ENCODE assay signal across 25 cellular contexts in genomic region chr18:76369791-76370555, GRCh38.
DNase-seq lines count a peak whose midpoint lies in the region; ATAC-seq, FAIRE-seq and TF ChIP-seq lines count a peak whose summit lies in the region.
"Had no signal": no experiment of that assay in that cellular context is flagged by ENCODE, and none has a peak within 500 bp of the region (broad histone marks: within the 10 kb centered on the region; RNA-seq: fewer than 3 reads in every experiment).

No MANE protein-coding gene starts in this region.

- H3K27me3 ChIP-seq in bronchial epithelial cell (ENCODE audit: control insufficient read depth, insufficient read depth, low read length): no peaks in the 10 kb centered on the region
- H3K27me3 ChIP-seq: BLaER1, SJCRH30 had no signal

- intact Hi-C loops in sciatic nerve (cut with DNase I): no loop called here

- ATAC-seq in sciatic nerve: no peak
- ATAC-seq: GM12878, HCT116 had no signal

- TF ChIP-seq CTCF in bronchial epithelial cell (IDR thresholded peaks at IDR 0.05; ENCODE audit: insufficient read depth, low read length, severe bottlenecking): no peak

- FAIRE-seq in bronchial epithelial cell (lab: Jason Lieb, UNC): peak; percentile 72
- FAIRE-seq: GM12878, HTR-8/SVneo, RCC 7860 had no signal

- H3K4me3 ChIP-seq in bronchial epithelial cell (ENCODE audit: low read depth, low read length): no peak overlapping the region
- H3K4me3 ChIP-seq: BLaER1, GM12878, GM23248, SJCRH30 had no signal

- DNase-seq in NCI-H510A (lab: John Stamatoyannopoulos, UW) (peak; percentile 47), bronchial epithelial cell (ENCODE audit: low read depth) (no peak), mesenteric fat pad (ENCODE audit: low spot score) (peak; percentile 41), sciatic nerve (ENCODE audit: low spot score) (peak; percentile 30), ecto neural progenitor cell (ENCODE audit: low spot score) (no peak), NCI-H2171 treated with DMSO at 0.1 percent for 48 hours (lab: John Stamatoyannopoulos, UW) (no peak), superior temporal gyrus (ENCODE audit: extremely low spot score) (no peak)
- DNase-seq in activated effector memory CD4-positive, alpha-beta T cell treated with Interleukin-2 at 50 U/mL for 16 hours: no peak
- DNase-seq: Caco-2; CD4-positive, alpha-beta T cell; DMS 273 treated with DMSO at 0.1 percent for 48 hours; DMS79 treated with DMSO at 0.1 percent for 48 hours; GM23248; KG1; NCI-H1092; NCI-H1436 treated with DMSO at 0.1 percent for 48 hours; NCI-H1930; NCI-H226; NCI-H526; SJCRH30 had no signal

- H3K36me3 ChIP-seq in bronchial epithelial cell (ENCODE audit: control insufficient read depth, insufficient read depth, low read length): peaks cover 9% of the 10 kb centered on the region
- H3K36me3 ChIP-seq: SJCRH30 had no signal

Comparison
In these comparisons a context has a peak if more than half of its experiments do, and no peak if none do; other contexts are left out.
1. DNase-seq: peak in NCI-H510A (single experiment), mesenteric fat pad (single experiment) and sciatic nerve (single experiment); none in bronchial epithelial cell (single experiment), activated effector memory CD4-positive, alpha-beta T cell treated with Interleukin-2 at 50 U/mL for 16 hours (single experiment), ecto neural progenitor cell (single experiment), NCI-H2171 treated with DMSO at 0.1 percent for 48 hours (single experiment) and superior temporal gyrus (single experiment).